ENCODE assay signal across 10 cellular contexts in the genomic region with DNA sequence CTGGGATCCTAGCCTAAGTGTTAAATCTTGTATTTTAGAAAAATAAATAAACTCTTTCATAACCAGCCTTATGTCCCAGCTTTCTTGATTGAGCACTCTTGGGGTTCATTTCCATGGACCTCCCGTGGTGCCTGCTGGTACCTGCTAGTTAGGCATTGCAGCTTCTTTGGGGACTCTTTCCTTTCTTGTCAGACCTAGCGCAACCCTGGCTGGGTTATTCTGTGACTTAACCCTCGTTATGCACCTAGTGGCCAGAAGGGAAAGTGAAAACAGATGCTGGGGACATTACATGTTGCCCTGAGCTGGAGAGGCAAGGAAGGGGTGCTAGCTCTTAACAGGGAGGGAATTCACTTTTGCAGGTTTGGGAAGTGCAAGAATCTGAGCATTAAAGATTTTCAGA. TPM values are rescaled to one million over a fixed set of nuclear protein-coding genes. Genes with fewer than 3 reads are reported as not detected.
DNase-seq lines count a peak whose midpoint lies in the region; TF ChIP-seq lines count a peak whose summit lies in the region.
"Had no signal": no experiment of that assay in that cellular context is flagged by ENCODE, and none has a peak within 500 bp of the region (broad histone marks: within the 10 kb centered on the region; RNA-seq: fewer than 3 reads in every experiment).

No MANE protein-coding gene starts in this region.

- H3K27me3 Mint-ChIP-seq in progenitor cell of endocrine pancreas = no peaks in the 10 kb centered on the region

- H3K4me1 Mint-ChIP-seq in progenitor cell of endocrine pancreas (ENCODE audit: low read depth) = peaks cover 7% of the 10 kb centered on the region

- TF ChIP-seq CTCF in cardiac fibroblast (IDR thresholded peaks at IDR 0.05; ENCODE audit: low read depth, low read length) (peak; percentile 13), progenitor cell of endocrine pancreas (IDR thresholded peaks at IDR 0.05; ENCODE audit: unreplicated experiment) (peak; percentile 32), right atrium auricular region (IDR thresholded peaks at IDR 0.05) (no peak), esophagus muscularis mucosa (IDR thresholded peaks at IDR 0.05) (no peak), suprapubic skin (IDR thresholded peaks at IDR 0.05) (no peak)

- H3K27ac Mint-ChIP-seq in progenitor cell of endocrine pancreas = no peak overlapping the region

- H3K27me3 ChIP-seq in right atrium auricular region (no peaks in the 10 kb centered on the region), esophagus muscularis mucosa (no peaks in the 10 kb centered on the region), suprapubic skin (no peaks in the 10 kb centered on the region)

- no peak overlapping the region for H3K4me3 ChIP-seq in cardiac fibroblast (replicated peaks in 1 of 2; ENCODE audit: low read depth in 2 of 2, low read length in 2 of 2)
- H3K4me3 ChIP-seq in right atrium auricular region = no peak overlapping the region
- H3K4me3 ChIP-seq in esophagus muscularis mucosa = no peak overlapping the region
- no peak overlapping the region for H3K4me3 ChIP-seq in suprapubic skin

- peaks cover 17% of the 10 kb centered on the region for H3K36me3 Mint-ChIP-seq in progenitor cell of endocrine pancreas (ENCODE audit: insufficient read depth)

- TF ChIP-seq EP300 in esophagus muscularis mucosa (IDR thresholded peaks at IDR 0.05) (no peak), suprapubic skin (IDR thresholded peaks at IDR 0.05) (no peak)

- no peaks in the 10 kb centered on the region for H3K9me3 ChIP-seq in right atrium auricular region
- H3K9me3 ChIP-seq in esophagus muscularis mucosa = no peaks in the 10 kb centered on the region
- H3K9me3 ChIP-seq in suprapubic skin = no peaks in the 10 kb centered on the region

- no peak for TF ChIP-seq POLR2A in esophagus muscularis mucosa (IDR thresholded peaks at IDR 0.05; ENCODE audit: low read depth)
- no peak for TF ChIP-seq POLR2A in suprapubic skin (IDR thresholded peaks at IDR 0.05)

- peak; percentile 6 for DNase-seq in NCI-H82 (lab: John Stamatoyannopoulos, UW)
- no peak for DNase-seq in NCI-H82 treated with DMSO at 0.1 percent for 48 hours (lab: John Stamatoyannopoulos, UW; ENCODE audit: unreplicated experiment)
- peak; percentile 11 for DNase-seq in M059J (ENCODE audit: low read depth)
- no peak for DNase-seq in cardiac fibroblast (ENCODE audit: low read depth in 2 of 2)
- no peak for DNase-seq in progenitor cell of endocrine pancreas (ENCODE audit: low spot score, unreplicated experiment)
- DNase-seq in right atrium auricular region (ENCODE audit: low spot score) = no peak
- DNase-seq in esophagus muscularis mucosa (ENCODE audit: extremely low spot score) = no peak
- no peak for DNase-seq in suprapubic skin (ENCODE audit: low spot score in 2 of 2)
- DNase-seq: NCI-H1930, substantia nigra had no signal

- H3K27ac ChIP-seq in right atrium auricular region = no peak overlapping the region
- H3K27ac ChIP-seq in esophagus muscularis mucosa (replicated peaks in 1 of 4) = no peak overlapping the region
- no peak overlapping the region for H3K27ac ChIP-seq in suprapubic skin

- no peak overlapping the region for H3K4me3 Mint-ChIP-seq in progenitor cell of endocrine pancreas (ENCODE audit: low read depth)

- H3K4me1 ChIP-seq in right atrium auricular region = no peaks in the 10 kb centered on the region
- H3K4me1 ChIP-seq in esophagus muscularis mucosa = no peaks in the 10 kb centered on the region
- H3K4me1 ChIP-seq in suprapubic skin = peaks cover 14% of the 10 kb centered on the region

- intact Hi-C loops in esophagus muscularis mucosa (cut with DNase I) = no loop called here

- 77% methylated on average over 3 of the region's 3 CpGs for WGBS in esophagus muscularis mucosa
- 80% methylated on average over 3 of the region's 3 CpGs for WGBS in suprapubic skin

- H3K9me3 Mint-ChIP-seq in progenitor cell of endocrine pancreas (ENCODE audit: low read depth) = peaks cover 3% of the 10 kb centered on the region

- no peaks in the 10 kb centered on the region for H3K36me3 ChIP-seq in right atrium auricular region
- peaks cover 0 to 3% (median 0%) of the 10 kb centered on the region in 4 donors for H3K36me3 ChIP-seq in esophagus muscularis mucosa
- no peaks in the 10 kb centered on the region for H3K36me3 ChIP-seq in suprapubic skin

RNA-seq across cellular contexts. Expression of gene APIP, which starts 46.8 kb away (rescaled TPM):
- total RNA-seq in M059J (2014; rRNA removed; shearing (Covaris generic)) = 55.0 and 82.5 TPM in 2 replicates
- 23.5 and 24.7 TPM in 2 replicates for total RNA-seq in progenitor cell of endocrine pancreas
- total RNA-seq in right atrium auricular region = 10 to 100 TPM; 19.1 to 20.7 TPM
- total RNA-seq in esophagus muscularis mucosa = 10 to 100 TPM; 30.0 to 36.9 (median 35.6) TPM
- total RNA-seq in suprapubic skin = 10 to 100 TPM; 12.3 to 21.5 (median 19.4) TPM

RNA-seq across cellular contexts. Expression of gene PDHX, which starts 47.0 kb away (rescaled TPM):
- total RNA-seq in M059J (2014; rRNA removed; shearing (Covaris generic)) = 62.5 and 81.7 TPM in 2 replicates
- total RNA-seq in progenitor cell of endocrine pancreas (39.9 and 42.4 TPM in 2 replicates), right atrium auricular region (10 to 100 TPM; 47.2 to 94.0 TPM), esophagus muscularis mucosa (10 to 100 TPM; 39.9 to 43.4 (median 42.1) TPM), suprapubic skin (10 to 100 TPM; 19.7 to 37.7 (median 23.8) TPM)

Comparison
In these comparisons a context has a peak if more than half of its experiments do, and no peak if none do; other contexts are left out.
1. DNase-seq: peak in NCI-H82 (single experiment) and M059J (single experiment); none in NCI-H82 treated with DMSO at 0.1 percent for 48 hours (single experiment), cardiac fibroblast (0 of 2), progenitor cell of endocrine pancreas (single experiment), right atrium auricular region (single experiment), esophagus muscularis mucosa (single experiment) and suprapubic skin (0 of 2).
2. CTCF ChIP-seq: peak in cardiac fibroblast (single experiment) and progenitor cell of endocrine pancreas (single experiment); none in right atrium auricular region (0 of 2), esophagus muscularis mucosa (0 of 3) and suprapubic skin (0 of 2).